38 cellular contexts compared by ENCODE assay signal in the genomic region with DNA sequence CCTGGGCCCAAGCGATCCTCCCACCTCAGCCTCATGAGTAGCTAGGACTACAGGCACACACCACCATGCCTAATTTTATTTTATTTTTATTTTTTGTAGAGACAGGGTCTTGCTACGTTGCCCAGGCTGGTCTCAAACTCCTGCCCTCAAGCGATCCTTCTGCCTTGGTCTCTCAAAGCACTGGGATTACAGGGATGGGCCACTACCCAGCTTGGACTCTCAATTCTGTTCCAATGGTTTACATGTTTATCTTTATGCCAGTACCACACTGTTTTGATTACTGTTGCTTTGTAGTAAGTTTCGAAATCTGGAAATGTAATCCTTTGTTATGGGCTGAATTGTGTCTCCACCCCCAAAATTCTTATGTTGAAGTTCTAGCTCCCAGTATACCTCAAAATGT.
"Had no signal": no experiment of that assay in that cellular context is flagged by ENCODE, and none has a peak within 500 bp of the region (broad histone marks: within the 10 kb centered on the region; RNA-seq: fewer than 3 reads in every experiment).

No MANE protein-coding gene starts in this region.

- H3K9me3 ChIP-seq: adrenal gland, body of pancreas had no signal

- H3K4me1 ChIP-seq: adrenal gland, ascending aorta, body of pancreas, breast epithelium had no signal

- H3K4me3 ChIP-seq: adrenal gland, ascending aorta, body of pancreas, breast epithelium, cardiac muscle cell had no signal

- H3K27ac ChIP-seq: adrenal gland, ascending aorta, body of pancreas, brain microvascular endothelial cell, breast epithelium, cardiac muscle cell had no signal

- ATAC-seq: activated naive CD8-positive, alpha-beta T cell treated with anti-CD3 and anti-CD28 coated beads, Interleukin-2, amount 50 U/mL, for 24 hours; activated T-cell treated with anti-CD3 and anti-CD28 coated beads, Interleukin-2, amount 50 U/mL, for 4 hours; activated T-helper 17 cell treated with anti-CD3 and anti-CD28 coated beads, Interleukin-2, amount 50 U/mL, for 72 hours; body of pancreas had no signal

- H3K9me3 Mint-ChIP-seq: activated naive CD4-positive, alpha-beta T cell treated with anti-CD3 and anti-CD28 coated beads, Interleukin-2, amount 50 U/mL, for 24 hours; activated T-cell treated with anti-CD3 and anti-CD28 coated beads, Interleukin-2, amount 50 U/mL, for 4 hours; activated T-helper 17 cell treated with anti-CD3 and anti-CD28 coated beads, Interleukin-2, amount 50 U/mL, for 72 hours; central memory CD8-positive, alpha-beta T cell had no signal

- H3K4me3 Mint-ChIP-seq: activated naive CD4-positive, alpha-beta T cell treated with anti-CD3 and anti-CD28 coated beads for 36 hours; activated naive CD4-positive, alpha-beta T cell treated with anti-CD3 and anti-CD28 coated beads, Interleukin-2, amount 10 ng/mL, durations not matched to agents 7 days and 5 days; activated naive CD4-positive, alpha-beta T cell treated with anti-CD3 and anti-CD28 coated beads, Interleukin-2, amount 50 U/mL, for 24 hours; activated naive CD8-positive, alpha-beta T cell; activated naive CD8-positive, alpha-beta T cell treated with anti-CD3 and anti-CD28 coated beads for 36 hours; activated naive CD8-positive, alpha-beta T cell treated with anti-CD3 and anti-CD28 coated beads, Interleukin-2, amount 10 ng/mL, durations not matched to agents 7 days and 5 days; activated naive CD8-positive, alpha-beta T cell treated with anti-CD3 and anti-CD28 coated beads, Interleukin-2, amount 50 U/mL, for 24 hours; activated T-cell treated with anti-CD3 and anti-CD28 coated beads, Interleukin-2, amount 50 U/mL, for 4 hours; activated T-cell treated with anti-CD3 and anti-CD28 coated beads, Interleukin-2, amount 50 U/mL, for 72 hours; activated T-helper 1 cell treated with anti-CD3 and anti-CD28 coated beads, Interleukin-12 subunit alpha, Interleukin-12 subunit beta, Interleukin-2, Interleukin-4 antibody, amounts not matched to agents 30 ng/mL and 10 ng/mL and 1 ng/mL, durations not matched to agents 14 hours and 24 hours and 36 hours; activated T-helper 17 cell treated with anti-CD3 and anti-CD28 coated beads, Interleukin-2, amount 50 U/mL, for 72 hours; brain; central memory CD8-positive, alpha-beta T cell had no signal

- H3K27ac Mint-ChIP-seq: activated naive CD4-positive, alpha-beta T cell treated with anti-CD3 and anti-CD28 coated beads for 36 hours; activated naive CD4-positive, alpha-beta T cell treated with anti-CD3 and anti-CD28 coated beads, Interleukin-2, amount 10 ng/mL, durations not matched to agents 7 days and 5 days; activated naive CD4-positive, alpha-beta T cell treated with anti-CD3 and anti-CD28 coated beads, Interleukin-2, amount 50 U/mL, for 24 hours; activated naive CD4-positive, alpha-beta T cell treated with anti-CD3 and anti-CD28 coated beads, Interleukin-2, amount 50 U/mL, for 72 hours; activated naive CD8-positive, alpha-beta T cell; activated naive CD8-positive, alpha-beta T cell treated with anti-CD3 and anti-CD28 coated beads for 36 hours; activated naive CD8-positive, alpha-beta T cell treated with anti-CD3 and anti-CD28 coated beads, Interleukin-2, amount 10 ng/mL, durations not matched to agents 7 days and 5 days; activated naive CD8-positive, alpha-beta T cell treated with anti-CD3 and anti-CD28 coated beads, Interleukin-2, amount 50 U/mL, for 24 hours; activated T-cell treated with anti-CD3 and anti-CD28 coated beads, Interleukin-2, amount 50 U/mL, for 72 hours; activated T-helper 1 cell treated with anti-CD3 and anti-CD28 coated beads, Interleukin-12 subunit alpha, Interleukin-12 subunit beta, Interleukin-2, Interleukin-4 antibody, amounts not matched to agents 30 ng/mL and 10 ng/mL and 1 ng/mL, durations not matched to agents 14 hours and 24 hours and 36 hours; activated T-helper 17 cell treated with anti-CD3 and anti-CD28 coated beads, Interleukin-2, amount 50 U/mL, for 72 hours; activated T-helper 2 cell treated with anti-CD3 and anti-CD28 coated beads, Interferon-gamma antibody, Interleukin-2, Interleukin-4, amounts not matched to agents 10 μg/mL and 5 μg/mL and 100 μg/mL, durations not matched to agents 14 hours and 24 hours and 36 hours; brain had no signal

- H3K27me3 Mint-ChIP-seq: activated naive CD4-positive, alpha-beta T cell treated with anti-CD3 and anti-CD28 coated beads, Interleukin-2, amount 50 U/mL, for 24 hours; activated naive CD8-positive, alpha-beta T cell; central memory CD8-positive, alpha-beta T cell had no signal

- FAIRE-seq: astrocyte, bronchial epithelial cell had no signal

- H3K4me1 Mint-ChIP-seq: activated naive CD4-positive, alpha-beta T cell treated with anti-CD3 and anti-CD28 coated beads, Interleukin-2, amount 10 ng/mL, durations not matched to agents 7 days and 5 days; activated naive CD4-positive, alpha-beta T cell treated with anti-CD3 and anti-CD28 coated beads, Interleukin-2, amount 50 U/mL, for 24 hours; activated T-helper 17 cell treated with anti-CD3 and anti-CD28 coated beads, Interleukin-2, amount 50 U/mL, for 72 hours; brain; central memory CD8-positive, alpha-beta T cell had no signal

- H3K36me3 Mint-ChIP-seq: activated naive CD4-positive, alpha-beta T cell treated with anti-CD3 and anti-CD28 coated beads, Interleukin-2, amount 10 ng/mL, durations not matched to agents 7 days and 5 days; activated naive CD4-positive, alpha-beta T cell treated with anti-CD3 and anti-CD28 coated beads, Interleukin-2, amount 50 U/mL, for 24 hours; activated naive CD8-positive, alpha-beta T cell treated with anti-CD3 and anti-CD28 coated beads, Interleukin-2, amount 10 ng/mL, durations not matched to agents 7 days and 5 days; brain had no signal

- H3K36me3 ChIP-seq: adrenal gland, ascending aorta, brain microvascular endothelial cell, breast epithelium, cardiac muscle cell had no signal

- H3K27me3 ChIP-seq: adrenal gland, ascending aorta, body of pancreas, brain microvascular endothelial cell, cardiac muscle cell had no signal

- DNase-seq: activated effector memory CD4-positive, alpha-beta T cell treated with anti-CD3 and anti-CD28 coated beads, Interleukin-2, amount 50 U/mL, for 16 hours; activated effector memory CD4-positive, alpha-beta T cell treated with Interleukin-2 at 50 U/mL for 16 hours; activated gamma-delta T cell; activated gamma-delta T cell treated with Interleukin-2 at 50 U/mL for 16 hours; activated naive CD4-positive, alpha-beta T cell; activated naive CD4-positive, alpha-beta T cell treated with anti-CD3 and anti-CD28 coated beads for 36 hours; activated naive CD4-positive, alpha-beta T cell treated with anti-CD3 and anti-CD28 coated beads, Interleukin-2, amount 10 ng/mL, durations not matched to agents 7 days and 5 days; activated naive CD4-positive, alpha-beta T cell treated with anti-CD3 and anti-CD28 coated beads, Interleukin-2, amount 50 U/mL, for 16 hours; activated naive CD4-positive, alpha-beta T cell treated with Interleukin-2 at 50 U/mL for 16 hours; activated naive CD8-positive, alpha-beta T cell treated with anti-CD3 and anti-CD28 coated beads for 36 hours; activated naive CD8-positive, alpha-beta T cell treated with anti-CD3 and anti-CD28 coated beads, Interleukin-2, amount 10 ng/mL, durations not matched to agents 7 days and 5 days; activated naive CD8-positive, alpha-beta T cell treated with anti-CD3 and anti-CD28 coated beads, Interleukin-2, amount 50 U/mL, for 24 hours; activated T-cell treated with anti-CD3 and anti-CD28 coated beads, Interleukin-2, amount 50 U/mL, for 4 hours; activated T-cell treated with anti-CD3 and anti-CD28 coated beads, Interleukin-2, amount 50 U/mL, for 48 hours; activated T-cell treated with anti-CD3 and anti-CD28 coated beads, Interleukin-2, amount 50 U/mL, for 72 hours; adrenal gland; amniotic stem cell; amygdala; anterior cingulate cortex; aorta; body of pancreas; brain microvascular endothelial cell; caudate nucleus; central memory CD4-positive, alpha-beta T cell; cerebellar nuclear complex had no signal
